7 cellular contexts compared by ENCODE assay signal in the genomic region with DNA sequence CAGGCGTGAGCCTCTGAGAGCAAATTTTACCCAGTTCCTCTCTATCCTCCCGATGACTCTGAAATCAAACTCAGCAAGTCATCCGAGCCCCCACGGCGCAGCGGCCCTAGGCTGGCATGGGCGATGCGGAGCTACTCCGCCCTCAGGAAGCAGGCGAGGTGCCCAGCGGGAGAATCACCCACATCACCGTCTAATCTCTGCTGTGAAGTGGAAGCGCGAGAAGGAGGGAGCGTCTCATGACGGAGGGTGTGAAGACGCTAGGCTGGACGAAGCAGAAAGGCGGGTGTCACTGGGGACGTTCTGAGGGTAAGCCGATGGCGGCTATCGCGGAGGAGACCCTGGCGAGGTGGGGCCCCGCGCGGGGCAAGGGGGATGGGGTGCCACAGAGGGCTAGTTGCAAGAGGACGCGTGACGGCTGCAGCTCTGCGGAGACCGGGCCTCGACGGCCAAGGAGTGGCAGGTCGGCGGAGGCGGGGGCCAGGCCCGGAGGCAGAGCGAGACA. TPM values are rescaled to one million over a fixed set of nuclear protein-coding genes. Genes with fewer than 3 reads are reported as not detected.
DNase-seq lines count a peak whose midpoint lies in the region; ATAC-seq and TF ChIP-seq lines count a peak whose summit lies in the region.

No MANE protein-coding gene starts in this region.

- intact Hi-C loops in left cardiac atrium (cut with DNase I), result loop anchor here (1.0 to 5.0 kb wide), 5 partner anchors 20 to 48 kb away; a partner anchor contains a TSS
- intact Hi-C loops in psoas muscle (cut with DNase I), result loop anchor here (1.0 to 2.0 kb wide), 4 partner anchors 20 to 46 kb away; no protein-coding TSS in a partner anchor

- peaks cover 9% of the 10 kb centered on the region for H3K27me3 Mint-ChIP-seq in activated naive CD8-positive, alpha-beta T cell treated with anti-CD3 and anti-CD28 coated beads for 36 hours

- WGBS in psoas muscle, 3 donors, result 0 to 1% (median 1%) methylated on average over 30 to 40 of the region's 40 CpGs

- no peak for TF ChIP-seq CTCF in GM12865 (IDR thresholded peaks at IDR 0.05; ENCODE audit: insufficient read depth, low read depth, low read length, missing control alignments)
- no peak for TF ChIP-seq CTCF in psoas muscle (IDR thresholded peaks at IDR 0.05)

- H3K27ac ChIP-seq in psoas muscle, result no peak overlapping the region

- peak overlapping the region; percentile 61 for H3K4me3 ChIP-seq in GM12865 (ENCODE audit: low read depth, low read length)
- H3K4me3 ChIP-seq in psoas muscle, result peak overlapping the region; percentile 78

- H3K27ac Mint-ChIP-seq in activated naive CD8-positive, alpha-beta T cell treated with anti-CD3 and anti-CD28 coated beads for 36 hours, result peak overlapping the region; percentile 90

- H3K4me1 ChIP-seq in psoas muscle, result peaks cover 9% of the 10 kb centered on the region

- peak overlapping the region; percentile 95 for H3K4me3 Mint-ChIP-seq in activated naive CD8-positive, alpha-beta T cell treated with anti-CD3 and anti-CD28 coated beads for 36 hours

- DNase-seq in GM12865 (ENCODE audit: low read depth) (peak; percentile 61), HCEC 1CT (peak; percentile 37), NCI-H345 (lab: John Stamatoyannopoulos, UW) (peak; percentile 59), left cardiac atrium (peak; percentile 61), psoas muscle (peak in 1 of 2 donors; percentile 72), NCI-H1436 treated with DMSO at 0.1 percent for 48 hours (lab: John Stamatoyannopoulos, UW) (no peak)
- DNase-seq in activated naive CD8-positive, alpha-beta T cell treated with anti-CD3 and anti-CD28 coated beads for 36 hours, result peak; percentile 53

- H3K9me3 Mint-ChIP-seq in activated naive CD8-positive, alpha-beta T cell treated with anti-CD3 and anti-CD28 coated beads for 36 hours, result no peaks in the 10 kb centered on the region

- H3K36me3 ChIP-seq in psoas muscle (ENCODE audit: insufficient read depth in 1 of 2, low read depth in 1 of 2), result no peaks in the 10 kb centered on the region

- no peaks in the 10 kb centered on the region for H3K27me3 ChIP-seq in psoas muscle (ENCODE audit: insufficient read depth in 3 of 3, low read length in 2 of 3)

- H3K9me3 ChIP-seq in psoas muscle, result no peaks in the 10 kb centered on the region

- H3K36me3 Mint-ChIP-seq in activated naive CD8-positive, alpha-beta T cell treated with anti-CD3 and anti-CD28 coated beads for 36 hours, result no peaks in the 10 kb centered on the region

- ATAC-seq in left cardiac atrium (peak; percentile 42 to 66), psoas muscle (peak in 3 of 4 donors; percentile 19 to 52 (median 30))

- peaks cover 14% of the 10 kb centered on the region for H3K4me1 Mint-ChIP-seq in activated naive CD8-positive, alpha-beta T cell treated with anti-CD3 and anti-CD28 coated beads for 36 hours

RNA-seq across cellular contexts. Expression of a gene that starts 9.1 kb away (rescaled TPM):
- 100 to 1,000 TPM; 211 to 217 TPM for total RNA-seq in activated naive CD8-positive, alpha-beta T cell treated with anti-CD3 and anti-CD28 coated beads for 36 hours
- 100 to 1,000 TPM; 179 to 181 TPM for total RNA-seq in left cardiac atrium
- 10 to 100 TPM; 55.5 to 93.9 (median 74.8) TPM for total RNA-seq in psoas muscle
- polyA plus RNA-seq in psoas muscle, result 10 to 100 TPM; 39.4 to 57.6 (median 50.7) TPM

RNA-seq across cellular contexts. Expression of a gene that starts 21.9 kb away (rescaled TPM):
- under 1 TPM in 1 of 2 experiments, not detected in 1; 0.18 TPM for total RNA-seq in activated naive CD8-positive, alpha-beta T cell treated with anti-CD3 and anti-CD28 coated beads for 36 hours
- total RNA-seq in left cardiac atrium (1 to 10 TPM; 5.2 to 7.7 TPM), psoas muscle (10 to 100 TPM in 1 of 4 donors, 1 to 10 TPM in 3; 1.7 to 12.7 (median 5.4) TPM)
- polyA plus RNA-seq in psoas muscle, result 1 to 10 TPM in 2 of 3 donors, under 1 TPM in 1; 0.12 to 4.5 (median 1.3) TPM

RNA-seq across cellular contexts. Expression of a gene that starts 35.5 kb away (rescaled TPM):
- total RNA-seq in activated naive CD8-positive, alpha-beta T cell treated with anti-CD3 and anti-CD28 coated beads for 36 hours, result under 1 TPM in 1 of 2 experiments, not detected in 1; 0.12 TPM
- total RNA-seq in left cardiac atrium (not detected), psoas muscle (not detected)
- polyA plus RNA-seq in psoas muscle, result not detected

RNA-seq across cellular contexts. Expression of a gene that starts 42.0 kb away (rescaled TPM):
- total RNA-seq in activated naive CD8-positive, alpha-beta T cell treated with anti-CD3 and anti-CD28 coated beads for 36 hours, result 1 to 10 TPM; 1.2 to 1.6 TPM
- 10 to 100 TPM; 14.3 to 32.6 TPM for total RNA-seq in left cardiac atrium
- total RNA-seq in psoas muscle, result 1 to 10 TPM; 3.1 to 6.8 (median 4.3) TPM
- polyA plus RNA-seq in psoas muscle, result 1 to 10 TPM; 2.1 to 3.4 (median 2.2) TPM

RNA-seq across cellular contexts. Expression of a gene that starts 51.9 kb away (rescaled TPM):
- not detected for total RNA-seq in activated naive CD8-positive, alpha-beta T cell treated with anti-CD3 and anti-CD28 coated beads for 36 hours
- total RNA-seq in left cardiac atrium (1 to 10 TPM; 1.4 to 6.6 TPM), psoas muscle (10 to 100 TPM in 1 of 4 donors, 1 to 10 TPM in 2, under 1 TPM in 1; 0.84 to 13.1 (median 1.1) TPM)
- 1 to 10 TPM in 1 of 3 donors, under 1 TPM in 2; 0.61 to 1.6 (median 0.66) TPM for polyA plus RNA-seq in psoas muscle
